ENCODE assay signal across 2 cellular contexts in genomic region chr15:76335851-76336253, GRCh38.
A peak's percentile ranks its signal among the peaks of the same experiment; 100 is the strongest.
TF ChIP-seq lines count a peak whose summit lies in the region.

No MANE protein-coding gene starts in this region.

TF ChIP-seq in HEK293, 187 proteins besides CTCF, POLR2A, EP300 and RAD21 (continued from another document):
- TF ChIP-seq, protein P1, sequence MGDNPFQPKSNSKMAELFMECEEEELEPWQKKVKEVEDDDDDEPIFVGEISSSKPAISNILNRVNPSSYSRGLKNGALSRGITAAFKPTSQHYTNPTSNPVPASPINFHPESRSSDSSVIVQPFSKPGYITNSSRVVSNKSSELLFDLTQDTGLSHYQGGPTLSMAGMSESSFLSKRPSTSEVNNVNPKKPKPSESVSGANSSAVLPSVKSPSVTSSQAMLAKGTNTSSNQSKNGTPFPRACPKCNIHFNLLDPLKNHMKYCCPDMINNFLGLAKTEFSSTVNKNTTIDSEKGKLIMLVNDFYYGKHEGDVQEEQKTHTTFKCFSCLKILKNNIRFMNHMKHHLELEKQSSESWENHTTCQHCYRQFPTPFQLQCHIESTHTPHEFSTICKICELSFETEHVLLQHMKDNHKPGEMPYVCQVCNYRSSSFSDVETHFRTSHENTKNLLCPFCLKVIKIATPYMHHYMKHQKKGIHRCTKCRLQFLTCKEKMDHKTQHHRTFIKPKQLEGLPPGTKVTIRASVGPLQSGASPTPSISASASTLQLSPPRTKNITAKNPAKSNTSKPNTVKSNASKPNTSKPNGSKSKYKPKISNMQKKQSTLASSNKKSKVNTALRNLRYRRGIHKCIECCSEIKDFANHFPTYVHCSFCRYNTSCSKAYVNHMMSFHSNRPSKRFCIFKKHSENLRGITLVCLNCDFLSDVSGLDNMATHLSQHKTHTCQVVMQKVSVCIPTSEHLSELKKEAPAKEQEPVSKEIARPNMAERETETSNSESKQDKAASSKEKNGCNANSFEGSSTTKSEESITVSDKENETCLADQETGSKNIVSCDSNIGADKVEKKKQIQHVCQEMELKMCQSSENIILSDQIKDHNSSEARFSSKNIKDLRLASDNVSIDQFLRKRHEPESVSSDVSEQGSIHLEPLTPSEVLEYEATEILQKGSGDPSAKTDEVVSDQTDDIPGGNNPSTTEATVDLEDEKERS (tag by site-specific recombination; IDR thresholded peaks at IDR 0.05), result 0 out of 2 replicates have a peak, but pooled peaks have one; percentile 4

TF ChIP-seq in WTC11, 78 proteins besides CTCF, POLR2A, EP300 and RAD21 (continued from another document):
- 0 out of 2 replicates have a peak, but pooled peaks have one; percentile 11 for TF ChIP-seq ZNF263 (CRISPR knock-in tag; IDR thresholded peaks at IDR 0.05; ENCODE audit: low read depth)
- TF ChIP-seq NR2C2 (CRISPR knock-in tag; IDR thresholded peaks at IDR 0.05), result no peak
- no peak for TF ChIP-seq KAT7 (CRISPR knock-in tag; IDR thresholded peaks at IDR 0.05; ENCODE audit: borderline replicate concordance)
- no peak for TF ChIP-seq JAZF1 (CRISPR knock-in tag; IDR thresholded peaks at IDR 0.05)
- TF ChIP-seq, protein P2, sequence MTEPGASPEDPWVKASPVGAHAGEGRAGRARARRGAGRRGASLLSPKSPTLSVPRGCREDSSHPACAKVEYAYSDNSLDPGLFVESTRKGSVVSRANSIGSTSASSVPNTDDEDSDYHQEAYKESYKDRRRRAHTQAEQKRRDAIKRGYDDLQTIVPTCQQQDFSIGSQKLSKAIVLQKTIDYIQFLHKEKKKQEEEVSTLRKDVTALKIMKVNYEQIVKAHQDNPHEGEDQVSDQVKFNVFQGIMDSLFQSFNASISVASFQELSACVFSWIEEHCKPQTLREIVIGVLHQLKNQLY (CRISPR knock-in tag; IDR thresholded peaks at IDR 0.05), result no peak
- TF ChIP-seq SMAD3 (CRISPR knock-in tag; IDR thresholded peaks at IDR 0.05; ENCODE audit: borderline replicate concordance), result no peak
